ENCODE assay signal across 17 cellular contexts in the genomic region with DNA sequence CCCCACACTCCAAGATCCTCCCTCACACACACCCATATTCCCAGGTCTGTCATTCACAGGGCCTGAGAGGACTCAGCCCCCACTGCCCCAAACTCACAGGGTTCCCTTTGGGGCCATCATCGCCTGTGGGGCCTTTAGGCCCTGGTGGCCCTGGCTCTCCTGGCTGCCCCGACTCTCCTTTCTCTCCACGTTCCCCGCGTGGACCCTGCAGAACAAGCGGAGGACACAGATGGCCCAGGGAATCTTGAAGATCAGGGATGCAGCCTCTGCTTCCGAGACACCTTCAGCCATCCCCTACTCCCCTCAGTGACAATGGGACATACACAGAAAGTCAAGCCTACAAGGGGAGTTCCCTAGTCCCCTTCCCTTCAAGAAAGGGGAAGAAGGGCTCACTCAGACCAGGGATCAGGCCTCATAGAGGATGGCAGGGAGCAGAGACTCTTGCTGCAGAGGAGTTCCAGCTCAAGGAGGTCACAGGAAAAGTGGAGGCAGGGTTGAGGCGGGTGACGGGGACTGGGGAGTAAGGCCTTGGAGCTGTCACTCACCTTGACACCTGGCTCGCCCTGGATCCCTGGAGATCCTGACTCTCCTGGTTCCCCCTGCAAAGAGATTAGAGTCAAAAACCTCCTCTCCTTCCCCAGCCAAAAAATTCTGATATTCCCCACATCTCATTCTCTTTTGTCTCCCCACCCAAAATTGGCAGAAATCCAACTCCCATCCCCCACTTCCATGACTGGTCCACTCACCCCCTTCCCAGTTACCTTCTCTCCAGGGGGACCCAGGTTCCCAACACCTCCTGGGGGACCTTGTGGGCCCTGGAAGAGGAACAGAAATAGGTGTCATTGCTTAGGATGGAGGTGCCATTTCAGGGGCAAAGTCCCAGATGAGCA. TPM values are rescaled to one million over a fixed set of nuclear protein-coding genes. Genes with fewer than 3 reads are reported as not detected.
A peak's percentile ranks its signal among the peaks of the same experiment; 100 is the strongest.
DNase-seq lines count a peak whose midpoint lies in the region; ATAC-seq, FAIRE-seq and TF ChIP-seq lines count a peak whose summit lies in the region.
"Had no signal": no experiment of that assay in that cellular context is flagged by ENCODE, and none has a peak within 500 bp of the region (broad histone marks: within the 10 kb centered on the region; RNA-seq: fewer than 3 reads in every experiment).

No MANE protein-coding gene starts in this region.

- TF ChIP-seq POLR2A in GM12878 (IDR thresholded peaks at IDR 0.05; ENCODE audit: low read depth, low read length): no peak

- intact Hi-C loops in GM12878 (cut with micrococcal nuclease; ENCODE audit: unreplicated experiment): loop anchor here (2.0 kb wide), 1 partner anchor 59 kb away; no protein-coding TSS in a partner anchor

- no peaks in the 10 kb centered on the region for H3K36me3 Mint-ChIP-seq in activated naive CD8-positive, alpha-beta T cell treated with anti-CD3 and anti-CD28 coated beads, Interleukin-2, amount 10 ng/mL, durations not matched to agents 7 days and 5 days
- H3K36me3 Mint-ChIP-seq in activated naive CD8-positive, alpha-beta T cell treated with anti-CD3 and anti-CD28 coated beads, Interleukin-2, amount 50 U/mL, for 24 hours (ENCODE audit: low read depth): no peaks in the 10 kb centered on the region
- no peaks in the 10 kb centered on the region for H3K36me3 Mint-ChIP-seq in stimulated activated memory B cell treated with anti-CD40 and anti-IgM and Interleukin-4, amounts not matched to agents 10 μg/mL and 1 μg/mL and 100 μg/mL, for 72 hours
- no peaks in the 10 kb centered on the region for H3K36me3 Mint-ChIP-seq in osteocyte (ENCODE audit: unreplicated experiment)
- H3K36me3 Mint-ChIP-seq: activated naive CD8-positive, alpha-beta T cell treated with anti-CD3 and anti-CD28 coated beads for 36 hours had no signal

- H3K36me3 ChIP-seq in GM12878 (ENCODE audit: control insufficient read depth in 2 of 2, insufficient read depth in 2 of 2, low read length in 1 of 2): no peaks in the 10 kb centered on the region
- H3K36me3 ChIP-seq: uterus had no signal

- CTCF ChIA-PET in GM12878 (lab: Yijun Ruan, JAX): interaction anchor here (0.7 to 6.0 kb wide), 3 partner anchors 20 to 166 kb away, joined by 3 to 58 read pairs (median 6); no protein-coding TSS in a partner anchor

- no peaks in the 10 kb centered on the region for H3K9me3 ChIP-seq in GM12878 (replicated peaks; ENCODE audit: control insufficient read depth, insufficient read depth, low read length)
- H3K9me3 ChIP-seq: body of pancreas, uterus had no signal

- in situ Hi-C loops in GM12878 (cut with MboI): no loop called here

- no peak for TF ChIP-seq RAD21 in GM12878 (IDR thresholded peaks at IDR 0.05; ENCODE audit: insufficient read depth, low read depth, low read length)

- no peaks in the 10 kb centered on the region for H3K27me3 ChIP-seq in GM12878 (replicated peaks in 1 of 2; ENCODE audit: control insufficient read depth in 2 of 2, insufficient read depth in 2 of 2, low read length in 1 of 2)
- H3K27me3 ChIP-seq: body of pancreas, uterus had no signal

- no peak overlapping the region for H3K9ac ChIP-seq in GM12878 (ENCODE audit: control insufficient read depth, insufficient read depth, low read length)

- H2AFZ ChIP-seq in GM12878 (ENCODE audit: control insufficient read depth, low read depth, low read length): no peak overlapping the region

- H3K79me2 ChIP-seq in GM12878 (ENCODE audit: control insufficient read depth, insufficient read depth, low read length): no peaks in the 10 kb centered on the region

- H3K9me3 Mint-ChIP-seq in activated naive CD8-positive, alpha-beta T cell treated with anti-CD3 and anti-CD28 coated beads, Interleukin-2, amount 10 ng/mL, durations not matched to agents 7 days and 5 days: no peaks in the 10 kb centered on the region
- no peaks in the 10 kb centered on the region for H3K9me3 Mint-ChIP-seq in activated naive CD8-positive, alpha-beta T cell treated with anti-CD3 and anti-CD28 coated beads, Interleukin-2, amount 50 U/mL, for 24 hours
- no peaks in the 10 kb centered on the region for H3K9me3 Mint-ChIP-seq in stimulated activated memory B cell treated with anti-CD40 and anti-IgM and Interleukin-4, amounts not matched to agents 10 μg/mL and 1 μg/mL and 100 μg/mL, for 72 hours
- no peaks in the 10 kb centered on the region for H3K9me3 Mint-ChIP-seq in osteocyte (ENCODE audit: unreplicated experiment)
- H3K9me3 Mint-ChIP-seq: activated naive CD8-positive, alpha-beta T cell treated with anti-CD3 and anti-CD28 coated beads for 36 hours had no signal

- H4K20me1 ChIP-seq in GM12878 (ENCODE audit: control insufficient read depth, insufficient read depth): no peaks in the 10 kb centered on the region

- WGBS in GM12878 (ENCODE audit: insufficient coverage, insufficient replicate concordance, low lambda C conversion rate, missing lambda C conversion rate): 71% methylated on average over 10 of the region's 10 CpGs

- DNase-seq in activated naive CD8-positive, alpha-beta T cell treated with anti-CD3 and anti-CD28 coated beads, Interleukin-2, amount 10 ng/mL, durations not matched to agents 7 days and 5 days: no peak
- DNase-seq in activated naive CD8-positive, alpha-beta T cell treated with anti-CD3 and anti-CD28 coated beads, Interleukin-2, amount 50 U/mL, for 24 hours: no peak
- no peak for DNase-seq in GM12878 (ENCODE audit: low read depth, low spot score)
- DNase-seq in osteocyte (ENCODE audit: extremely low spot score, unreplicated experiment): no peak
- DNase-seq in NCI-H1092 (lab: John Stamatoyannopoulos, UW): no peak
- DNase-seq: activated CD4-positive, alpha-beta T cell treated with anti-CD3 and anti-CD28 coated beads for 4 hours; activated naive CD8-positive, alpha-beta T cell treated with anti-CD3 and anti-CD28 coated beads for 36 hours; body of pancreas; Calu3; kidney glomerular epithelial cell; mammary epithelial cell; NCI-H1417 treated with DMSO at 0.1 percent for 48 hours; NCI-H510A treated with DMSO at 0.1 percent for 48 hours; uterus had no signal

- POLR2A ChIA-PET in activated naive CD8-positive, alpha-beta T cell treated with anti-CD3 and anti-CD28 coated beads, Interleukin-2, amount 10 ng/mL, durations not matched to agents 7 days and 5 days (lab: Charles Lee): no interaction called here
- POLR2A ChIA-PET in GM12878 (lab: Charles Lee): interaction anchor here (0.6 to 1.5 kb wide), 4 partner anchors 29 to 1195 kb away, joined by 3 to 11 read pairs (median 6); a partner anchor contains a TSS

- TF ChIP-seq CTCF in GM12878 (IDR thresholded peaks at IDR 0.05 in 2 of 3, conservative IDR thresholded peaks at IDR 0.05 in 1 of 3; ENCODE audit: control insufficient read depth in 2 of 3, extremely low read depth in 1 of 3, insufficient read depth in 1 of 3, low read depth in 3 of 3, low read length in 3 of 3): no peak
- TF ChIP-seq CTCF in osteocyte (IDR thresholded peaks at IDR 0.05): no peak

- RAD21 ChIA-PET in GM12878 (lab: Charles Lee; ENCODE audit: unreplicated experiment): interaction anchor here (0.9 to 1.0 kb wide), 2 partner anchors 30 to 80 kb away, joined by 3 to 4 read pairs; no protein-coding TSS in a partner anchor

- TF ChIP-seq EP300 in GM12878 (IDR thresholded peaks at IDR 0.05; ENCODE audit: borderline replicate concordance in 1 of 2, control insufficient read depth in 1 of 2, low read depth in 2 of 2, low read length in 2 of 2): no peak

- H3K27ac ChIP-seq in GM12878 (ENCODE audit: control insufficient read depth, insufficient read depth): no peak overlapping the region
- H3K27ac ChIP-seq: body of pancreas, uterus had no signal

- no peak overlapping the region for H3K4me3 Mint-ChIP-seq in activated naive CD8-positive, alpha-beta T cell treated with anti-CD3 and anti-CD28 coated beads, Interleukin-2, amount 10 ng/mL, durations not matched to agents 7 days and 5 days
- no peak overlapping the region for H3K4me3 Mint-ChIP-seq in activated naive CD8-positive, alpha-beta T cell treated with anti-CD3 and anti-CD28 coated beads, Interleukin-2, amount 50 U/mL, for 24 hours
- H3K4me3 Mint-ChIP-seq in stimulated activated memory B cell treated with anti-CD40 and anti-IgM and Interleukin-4, amounts not matched to agents 10 μg/mL and 1 μg/mL and 100 μg/mL, for 72 hours: no peak overlapping the region
- H3K4me3 Mint-ChIP-seq in osteocyte (ENCODE audit: unreplicated experiment): no peak overlapping the region
- H3K4me3 Mint-ChIP-seq: activated naive CD8-positive, alpha-beta T cell treated with anti-CD3 and anti-CD28 coated beads for 36 hours had no signal

- H3K4me2 ChIP-seq in GM12878 (ENCODE audit: control insufficient read depth, insufficient read depth): no peak overlapping the region

- H3K27ac Mint-ChIP-seq in activated naive CD8-positive, alpha-beta T cell treated with anti-CD3 and anti-CD28 coated beads, Interleukin-2, amount 10 ng/mL, durations not matched to agents 7 days and 5 days: peak overlapping the region; percentile 36
- H3K27ac Mint-ChIP-seq in activated naive CD8-positive, alpha-beta T cell treated with anti-CD3 and anti-CD28 coated beads, Interleukin-2, amount 50 U/mL, for 24 hours: no peak overlapping the region
- H3K27ac Mint-ChIP-seq in stimulated activated memory B cell treated with anti-CD40 and anti-IgM and Interleukin-4, amounts not matched to agents 10 μg/mL and 1 μg/mL and 100 μg/mL, for 72 hours: peak overlapping the region; percentile 69
- no peak overlapping the region for H3K27ac Mint-ChIP-seq in osteocyte (ENCODE audit: unreplicated experiment)
- H3K27ac Mint-ChIP-seq: activated naive CD8-positive, alpha-beta T cell treated with anti-CD3 and anti-CD28 coated beads for 36 hours had no signal

- no peaks in the 10 kb centered on the region; the same call in 1 of the 2 replicates for H3K4me1 ChIP-seq in GM12878 (ENCODE audit: control insufficient read depth, insufficient read depth, low read length)
- H3K4me1 ChIP-seq: body of pancreas, uterus had no signal

- ATAC-seq in activated naive CD8-positive, alpha-beta T cell treated with anti-CD3 and anti-CD28 coated beads, Interleukin-2, amount 10 ng/mL, durations not matched to agents 7 days and 5 days (ENCODE audit: low read depth): no peak
- ATAC-seq in activated naive CD8-positive, alpha-beta T cell treated with anti-CD3 and anti-CD28 coated beads, Interleukin-2, amount 50 U/mL, for 24 hours: no peak
- ATAC-seq in GM12878: no peak
- no peak for ATAC-seq in stimulated activated memory B cell treated with anti-CD40 and anti-IgM and Interleukin-4, amounts not matched to agents 10 μg/mL and 1 μg/mL and 100 μg/mL, for 72 hours
- ATAC-seq: body of pancreas had no signal

- BruUV-seq in GM12878 (replicated peaks; lab: Mats Ljungman, UMichigan): TSS peak; percentile 87

- no peak overlapping the region for H3K4me3 ChIP-seq in GM12878
- H3K4me3 ChIP-seq: body of pancreas, uterus had no signal

- H3K27me3 Mint-ChIP-seq in activated naive CD8-positive, alpha-beta T cell treated with anti-CD3 and anti-CD28 coated beads, Interleukin-2, amount 10 ng/mL, durations not matched to agents 7 days and 5 days: no peaks in the 10 kb centered on the region
- no peaks in the 10 kb centered on the region for H3K27me3 Mint-ChIP-seq in activated naive CD8-positive, alpha-beta T cell treated with anti-CD3 and anti-CD28 coated beads, Interleukin-2, amount 50 U/mL, for 24 hours
- H3K27me3 Mint-ChIP-seq in stimulated activated memory B cell treated with anti-CD40 and anti-IgM and Interleukin-4, amounts not matched to agents 10 μg/mL and 1 μg/mL and 100 μg/mL, for 72 hours: peaks cover 52% of the 10 kb centered on the region
- H3K27me3 Mint-ChIP-seq in osteocyte (ENCODE audit: unreplicated experiment): peaks cover 7% of the 10 kb centered on the region
- H3K27me3 Mint-ChIP-seq: activated naive CD8-positive, alpha-beta T cell treated with anti-CD3 and anti-CD28 coated beads for 36 hours had no signal

- no peak for FAIRE-seq in GM12878 (lab: Jason Lieb, UNC)
- FAIRE-seq: colon, TTC549 had no signal

- no peaks in the 10 kb centered on the region for H3K4me1 Mint-ChIP-seq in activated naive CD8-positive, alpha-beta T cell treated with anti-CD3 and anti-CD28 coated beads, Interleukin-2, amount 10 ng/mL, durations not matched to agents 7 days and 5 days
- H3K4me1 Mint-ChIP-seq in activated naive CD8-positive, alpha-beta T cell treated with anti-CD3 and anti-CD28 coated beads, Interleukin-2, amount 50 U/mL, for 24 hours: no peaks in the 10 kb centered on the region
- H3K4me1 Mint-ChIP-seq in stimulated activated memory B cell treated with anti-CD40 and anti-IgM and Interleukin-4, amounts not matched to agents 10 μg/mL and 1 μg/mL and 100 μg/mL, for 72 hours: peaks cover 29% of the 10 kb centered on the region
- peaks cover 5% of the 10 kb centered on the region for H3K4me1 Mint-ChIP-seq in osteocyte (ENCODE audit: unreplicated experiment)

- SMC1A ChIA-PET in GM12878 (lab: Charles Lee; ENCODE audit: uncharacterized antibody, unreplicated experiment): interaction anchor here (0.9 to 1.2 kb wide), 2 partner anchors 35 to 53 kb away, joined by 3 read pairs; no protein-coding TSS in a partner anchor

RNA-seq across cellular contexts. Expression of a gene that starts 22.7 kb away (rescaled TPM):
- total RNA-seq in activated naive CD8-positive, alpha-beta T cell treated with anti-CD3 and anti-CD28 coated beads, Interleukin-2, amount 10 ng/mL, durations not matched to agents 7 days and 5 days: 1 to 10 TPM in 1 of 2 experiments, under 1 TPM in 1; 1.00 to 1.1 TPM
- 1.8 and 1.9 TPM in 2 replicates for total RNA-seq in GM12878 (2013; cell fraction: nucleolus; rRNA removed)
- total RNA-seq in GM12878 (2014; rRNA removed): 0.22 and 0.23 TPM in 2 replicates
- 0.22 and 0.23 TPM in 2 replicates for total RNA-seq in GM12878 (2014; rRNA removed; fragmentation: Illumina TruSeq; extraction: Trizol)
- 0.51 and 0.53 TPM in 2 replicates for total RNA-seq in GM12878 (2021)
- polyA plus RNA-seq in GM12878 (2011; ENCODE audit: low read depth): 0.25 TPM
- polyA plus RNA-seq in GM12878 (2011; rRNA removed): 0.42 and 0.83 TPM in 2 replicates
- 0.36 and 0.57 TPM in 2 replicates for polyA plus RNA-seq in GM12878 (2011; cell fraction: cytosol; rRNA removed)
- polyA plus RNA-seq in GM12878 (2011; cell fraction: nucleus; rRNA removed): 8.6 and 10.3 TPM in 2 replicates
- polyA plus RNA-seq in GM12878 (2012): 0.70 and 0.73 TPM in 2 replicates
- 0.09 and 0.44 TPM in 2 replicates for polyA plus RNA-seq in GM12878 (2014; fragmentation: Illumina TruSeq; extraction: Trizol)
- under 1 TPM in 1 of 2 experiments, not detected in 1; 0.07 TPM for polyA plus RNA-seq in GM12878 (2014; fragmentation: Nextera tagmentation; extraction: Ambion mirVana)
- 0.72 and 0.76 TPM in 2 replicates for polyA plus RNA-seq in GM12878 (2014; rRNA removed)
- polyA plus RNA-seq in GM12878 (2016; fragmentation: Nextera tagmentation; extraction: Ambion mirVana): under 1 TPM; 0.03 to 0.15 TPM
- polyA minus RNA-seq in GM12878 (2011; rRNA and poly(A)+ RNA removed): 0.15 and 0.46 TPM in 2 replicates
- polyA minus RNA-seq in GM12878 (2011; cell fraction: cytosol; rRNA and poly(A)+ RNA removed): not detected in 2 replicates
- 0.85 and 0.86 TPM in 2 replicates for polyA minus RNA-seq in GM12878 (2011; cell fraction: nucleus; rRNA and poly(A)+ RNA removed)
- 2.7 and 3.3 TPM in 2 replicates for total RNA-seq in osteocyte

RNA-seq across cellular contexts. Expression of a gene that starts 30.9 kb away (rescaled TPM):
- 10 to 100 TPM; 54.6 to 60.0 TPM for total RNA-seq in activated naive CD8-positive, alpha-beta T cell treated with anti-CD3 and anti-CD28 coated beads, Interleukin-2, amount 10 ng/mL, durations not matched to agents 7 days and 5 days
- 37.4 and 40.4 TPM in 2 replicates for total RNA-seq in GM12878 (2013; cell fraction: nucleolus; rRNA removed)
- total RNA-seq in GM12878 (2014; rRNA removed) (14.0 TPM in 2 replicates), GM12878 (2014; rRNA removed; fragmentation: Illumina TruSeq; extraction: Trizol) (9.5 and 10.8 TPM in 2 replicates), GM12878 (2021) (27.1 and 30.3 TPM in 2 replicates), osteocyte (53.1 and 58.3 TPM in 2 replicates)
- polyA plus RNA-seq in GM12878 (2011; ENCODE audit: low read depth): 20.9 TPM
- polyA plus RNA-seq in GM12878 (2011; rRNA removed) (26.6 and 35.0 TPM in 2 replicates), GM12878 (2014; fragmentation: Illumina TruSeq; extraction: Trizol) (16.4 and 25.8 TPM in 2 replicates), GM12878 (2014; fragmentation: Nextera tagmentation; extraction: Ambion mirVana) (1 to 10 TPM in 1 of 2 experiments, under 1 TPM in 1; 0.71 to 1.6 TPM), GM12878 (2014; rRNA removed) (30.3 and 34.4 TPM in 2 replicates), GM12878 (2016; fragmentation: Nextera tagmentation; extraction: Ambion mirVana) (10 to 100 TPM; 19.8 to 21.0 TPM)
- 33.9 and 40.3 TPM in 2 replicates for polyA plus RNA-seq in GM12878 (2011; cell fraction: cytosol; rRNA removed)
- 155 and 193 TPM in 2 replicates for polyA plus RNA-seq in GM12878 (2011; cell fraction: nucleus; rRNA removed)
- 35.2 and 36.1 TPM in 2 replicates for polyA plus RNA-seq in GM12878 (2012)
- polyA minus RNA-seq in GM12878 (2011; rRNA and poly(A)+ RNA removed): 36.9 and 38.1 TPM in 2 replicates
- 6.8 and 11.2 TPM in 2 replicates for polyA minus RNA-seq in GM12878 (2011; cell fraction: cytosol; rRNA and poly(A)+ RNA removed)
- polyA minus RNA-seq in GM12878 (2011; cell fraction: nucleus; rRNA and poly(A)+ RNA removed): 24.2 and 28.5 TPM in 2 replicates

RNA-seq across cellular contexts. Expression of a gene that starts 31.1 kb away (rescaled TPM):
- total RNA-seq in activated naive CD8-positive, alpha-beta T cell treated with anti-CD3 and anti-CD28 coated beads, Interleukin-2, amount 10 ng/mL, durations not matched to agents 7 days and 5 days: 10 to 100 TPM; 41.7 to 44.8 TPM
- total RNA-seq in GM12878 (2013; cell fraction: nucleolus; rRNA removed): 28.9 TPM in 2 replicates
- total RNA-seq in GM12878 (2014; rRNA removed) (48.9 and 50.6 TPM in 2 replicates), GM12878 (2014; rRNA removed; fragmentation: Illumina TruSeq; extraction: Trizol) (41.3 and 43.9 TPM in 2 replicates), GM12878 (2021) (52.9 and 57.3 TPM in 2 replicates), osteocyte (201 and 209 TPM in 2 replicates)
- 55.2 TPM for polyA plus RNA-seq in GM12878 (2011; ENCODE audit: low read depth)
- polyA plus RNA-seq in GM12878 (2011; rRNA removed) (23.0 and 37.4 TPM in 2 replicates), GM12878 (2014; fragmentation: Illumina TruSeq; extraction: Trizol) (51.0 and 63.1 TPM in 2 replicates), GM12878 (2014; fragmentation: Nextera tagmentation; extraction: Ambion mirVana) (1 to 10 TPM; 7.3 to 8.4 TPM), GM12878 (2014; rRNA removed) (55.3 and 56.1 TPM in 2 replicates), GM12878 (2016; fragmentation: Nextera tagmentation; extraction: Ambion mirVana) (10 to 100 TPM; 12.8 to 14.0 TPM)
- polyA plus RNA-seq in GM12878 (2011; cell fraction: cytosol; rRNA removed): 50.2 and 54.2 TPM in 2 replicates
- 55.7 and 62.9 TPM in 2 replicates for polyA plus RNA-seq in GM12878 (2011; cell fraction: nucleus; rRNA removed)
- 59.6 and 80.9 TPM in 2 replicates for polyA plus RNA-seq in GM12878 (2012)
- polyA minus RNA-seq in GM12878 (2011; rRNA and poly(A)+ RNA removed): 30.9 and 31.3 TPM in 2 replicates
- polyA minus RNA-seq in GM12878 (2011; cell fraction: cytosol; rRNA and poly(A)+ RNA removed): 11.0 and 13.6 TPM in 2 replicates
- polyA minus RNA-seq in GM12878 (2011; cell fraction: nucleus; rRNA and poly(A)+ RNA removed): 18.6 and 31.2 TPM in 2 replicates

RNA-seq across cellular contexts. Expression of a gene that starts 34.9 kb away (rescaled TPM):
- total RNA-seq in activated naive CD8-positive, alpha-beta T cell treated with anti-CD3 and anti-CD28 coated beads, Interleukin-2, amount 10 ng/mL, durations not matched to agents 7 days and 5 days: 10 to 100 TPM; 21.1 to 21.8 TPM
- 7.5 and 9.9 TPM in 2 replicates for total RNA-seq in GM12878 (2013; cell fraction: nucleolus; rRNA removed)
- 38.4 and 41.5 TPM in 2 replicates for total RNA-seq in GM12878 (2014; rRNA removed)
- 14.1 and 14.4 TPM in 2 replicates for total RNA-seq in GM12878 (2014; rRNA removed; fragmentation: Illumina TruSeq; extraction: Trizol)
- total RNA-seq in GM12878 (2021): 23.8 and 30.8 TPM in 2 replicates
- polyA plus RNA-seq in GM12878 (2011; ENCODE audit: low read depth): 13.8 TPM
- 20.0 and 29.2 TPM in 2 replicates for polyA plus RNA-seq in GM12878 (2011; rRNA removed)
- 41.7 and 54.6 TPM in 2 replicates for polyA plus RNA-seq in GM12878 (2011; cell fraction: cytosol; rRNA removed)
- 51.8 and 54.1 TPM in 2 replicates for polyA plus RNA-seq in GM12878 (2011; cell fraction: nucleus; rRNA removed)
- polyA plus RNA-seq in GM12878 (2012): 19.5 and 25.0 TPM in 2 replicates
- polyA plus RNA-seq in GM12878 (2014; fragmentation: Illumina TruSeq; extraction: Trizol): 7.8 and 12.5 TPM in 2 replicates
- polyA plus RNA-seq in GM12878 (2014; fragmentation: Nextera tagmentation; extraction: Ambion mirVana): 10 to 100 TPM in 1 of 2 experiments, 1 to 10 TPM in 1; 3.1 to 13.6 TPM
- 40.8 and 40.9 TPM in 2 replicates for polyA plus RNA-seq in GM12878 (2014; rRNA removed)
- 10 to 100 TPM; 46.7 to 54.3 TPM for polyA plus RNA-seq in GM12878 (2016; fragmentation: Nextera tagmentation; extraction: Ambion mirVana)
- polyA minus RNA-seq in GM12878 (2011; rRNA and poly(A)+ RNA removed): 20.0 and 26.4 TPM in 2 replicates
- 3.3 and 6.5 TPM in 2 replicates for polyA minus RNA-seq in GM12878 (2011; cell fraction: cytosol; rRNA and poly(A)+ RNA removed)
- 5.9 and 11.8 TPM in 2 replicates for polyA minus RNA-seq in GM12878 (2011; cell fraction: nucleus; rRNA and poly(A)+ RNA removed)
- total RNA-seq in osteocyte: 2.4 and 3.5 TPM in 2 replicates

RNA-seq across cellular contexts. Expression of a gene that starts 38.8 kb away (rescaled TPM):
- 10 to 100 TPM; 41.2 to 41.8 TPM for total RNA-seq in activated naive CD8-positive, alpha-beta T cell treated with anti-CD3 and anti-CD28 coated beads, Interleukin-2, amount 10 ng/mL, durations not matched to agents 7 days and 5 days
- 5.2 and 6.4 TPM in 2 replicates for total RNA-seq in GM12878 (2013; cell fraction: nucleolus; rRNA removed)
- total RNA-seq in GM12878 (2014; rRNA removed): 11.6 and 16.2 TPM in 2 replicates
- total RNA-seq in GM12878 (2014; rRNA removed; fragmentation: Illumina TruSeq; extraction: Trizol): 16.0 and 17.2 TPM in 2 replicates
- 24.1 and 24.9 TPM in 2 replicates for total RNA-seq in GM12878 (2021)
- polyA plus RNA-seq in GM12878 (2011; ENCODE audit: low read depth): 7.9 TPM
- polyA plus RNA-seq in GM12878 (2011; rRNA removed): 9.0 and 15.4 TPM in 2 replicates
- polyA plus RNA-seq in GM12878 (2011; cell fraction: cytosol; rRNA removed): 18.1 and 21.3 TPM in 2 replicates
- polyA plus RNA-seq in GM12878 (2011; cell fraction: nucleus; rRNA removed): 34.4 and 40.4 TPM in 2 replicates
- polyA plus RNA-seq in GM12878 (2012): 22.0 and 31.1 TPM in 2 replicates
- polyA plus RNA-seq in GM12878 (2014; fragmentation: Illumina TruSeq; extraction: Trizol): 11.2 and 16.9 TPM in 2 replicates
- 1 to 10 TPM; 2.0 to 4.2 TPM for polyA plus RNA-seq in GM12878 (2014; fragmentation: Nextera tagmentation; extraction: Ambion mirVana)
- polyA plus RNA-seq in GM12878 (2014; rRNA removed): 27.2 and 27.8 TPM in 2 replicates
- 1 to 10 TPM; 5.4 to 6.3 TPM for polyA plus RNA-seq in GM12878 (2016; fragmentation: Nextera tagmentation; extraction: Ambion mirVana)
- 8.7 and 11.2 TPM in 2 replicates for polyA minus RNA-seq in GM12878 (2011; rRNA and poly(A)+ RNA removed)
- polyA minus RNA-seq in GM12878 (2011; cell fraction: cytosol; rRNA and poly(A)+ RNA removed): 7.1 and 7.6 TPM in 2 replicates
- 2.3 and 4.1 TPM in 2 replicates for polyA minus RNA-seq in GM12878 (2011; cell fraction: nucleus; rRNA and poly(A)+ RNA removed)
- total RNA-seq in osteocyte: 56.6 and 58.8 TPM in 2 replicates

Comparison
In these comparisons a context has a peak if more than half of its experiments do, and no peak if none do; other contexts are left out.
1. H3K27ac Mint-ChIP-seq: peak in activated naive CD8-positive, alpha-beta T cell treated with anti-CD3 and anti-CD28 coated beads, Interleukin-2, amount 10 ng/mL, durations not matched to agents 7 days and 5 days (single experiment) and stimulated activated memory B cell treated with anti-CD40 and anti-IgM and Interleukin-4, amounts not matched to agents 10 μg/mL and 1 μg/mL and 100 μg/mL, for 72 hours (single experiment); none in activated naive CD8-positive, alpha-beta T cell treated with anti-CD3 and anti-CD28 coated beads, Interleukin-2, amount 50 U/mL, for 24 hours (single experiment) and osteocyte (single experiment).